ENCODE assay signal across 9 cellular contexts in genomic region chr5:157387683-157388093, GRCh38.
A peak's percentile ranks its signal among the peaks of the same experiment; 100 is the strongest.
DNase-seq lines count a peak whose midpoint lies in the region; ATAC-seq and TF ChIP-seq lines count a peak whose summit lies in the region.
"Had no signal": no experiment of that assay in that cellular context is flagged by ENCODE, and none has a peak within 500 bp of the region (broad histone marks: within the 10 kb centered on the region; RNA-seq: fewer than 3 reads in every experiment).

No MANE protein-coding gene starts in this region.

- peak overlapping the region; percentile 27 for H3K4me2 ChIP-seq in mammary epithelial cell (ENCODE audit: insufficient read depth, low read depth, low read length)

- no peaks in the 10 kb centered on the region for H3K27me3 ChIP-seq in mammary epithelial cell (ENCODE audit: insufficient read depth, low read length)

- DNase-seq in activated T-cell treated with anti-CD3 and anti-CD28 coated beads, Interleukin-2, amount 50 U/mL, for 24 hours, result no peak
- DNase-seq in activated T-cell treated with anti-CD3 and anti-CD28 coated beads for 4 hours, result no peak
- DNase-seq in mammary epithelial cell, result peak; percentile 52
- DNase-seq in medulla oblongata (ENCODE audit: extremely low spot score), result peak; percentile 61
- no peak for DNase-seq in type B pancreatic cell (ENCODE audit: extremely low spot score, unreplicated experiment)
- DNase-seq in KBM-7, result no peak
- DNase-seq in NCI-H1092 treated with DMSO at 0.1 percent for 48 hours (lab: John Stamatoyannopoulos, UW), result no peak
- DNase-seq: NCI-H1930 had no signal

- peaks cover 96% of the 10 kb centered on the region for H3K36me3 Mint-ChIP-seq in activated T-cell treated with anti-CD3 and anti-CD28 coated beads, Interleukin-2, amount 50 U/mL, for 24 hours (ENCODE audit: low read depth)
- H3K36me3 Mint-ChIP-seq in type B pancreatic cell, result peaks cover 29% of the 10 kb centered on the region

- H3K4me1 ChIP-seq in mammary epithelial cell (ENCODE audit: insufficient read depth, low read length), result peaks cover 36% of the 10 kb centered on the region

- no peak overlapping the region for H3K4me3 Mint-ChIP-seq in activated T-cell treated with anti-CD3 and anti-CD28 coated beads, Interleukin-2, amount 50 U/mL, for 24 hours
- H3K4me3 Mint-ChIP-seq in type B pancreatic cell, result no peak overlapping the region

- WGBS in mammary epithelial cell (ENCODE audit: low coverage, missing lambda C conversion rate), result 33% methylated on average over 3 of the region's 3 CpGs

- H3K36me3 ChIP-seq in mammary epithelial cell (ENCODE audit: insufficient read depth, low read length), result no peaks in the 10 kb centered on the region

- H3K4me3 ChIP-seq in mammary epithelial cell (replicated peaks in 1 of 3; ENCODE audit: insufficient read depth in 1 of 3, low read depth in 2 of 3, low read length in 3 of 3), result no peak overlapping the region

- TF ChIP-seq CTCF in mammary epithelial cell (conservative IDR thresholded peaks at IDR 0.05 in 1 of 2, IDR thresholded peaks at IDR 0.05 in 1 of 2; ENCODE audit: extremely low read depth in 1 of 2, insufficient read depth in 1 of 2, low read depth in 1 of 2, low read length in 2 of 2), result no peak
- TF ChIP-seq CTCF in type B pancreatic cell (conservative IDR thresholded peaks at IDR 0.05), result no peak

- intact Hi-C loops in mammary epithelial cell (cut with micrococcal nuclease), result no loop called here

- no peak for ATAC-seq in HG03139 (IDR thresholded peaks at IDR 0.05; ENCODE audit: unreplicated experiment)

- no peaks in the 10 kb centered on the region for H3K9me3 Mint-ChIP-seq in activated T-cell treated with anti-CD3 and anti-CD28 coated beads, Interleukin-2, amount 50 U/mL, for 24 hours
- H3K9me3 Mint-ChIP-seq in type B pancreatic cell, result no peaks in the 10 kb centered on the region

- H3K27ac ChIP-seq in mammary epithelial cell (ENCODE audit: insufficient read depth, low read depth, low read length), result no peak overlapping the region

- H3K27ac Mint-ChIP-seq in activated T-cell treated with anti-CD3 and anti-CD28 coated beads, Interleukin-2, amount 50 U/mL, for 24 hours, result peak overlapping the region; percentile 97
- H3K27ac Mint-ChIP-seq in type B pancreatic cell, result peak overlapping the region; percentile 11

- H3K9ac ChIP-seq in mammary epithelial cell (ENCODE audit: insufficient read depth, low read length), result no peak overlapping the region

- CTCF ChIA-PET in mammary epithelial cell (lab: Charles Lee; ENCODE audit: low non-redundant PET), result no interaction called here

- no peaks in the 10 kb centered on the region for H3K27me3 Mint-ChIP-seq in activated T-cell treated with anti-CD3 and anti-CD28 coated beads, Interleukin-2, amount 50 U/mL, for 24 hours
- no peaks in the 10 kb centered on the region for H3K27me3 Mint-ChIP-seq in type B pancreatic cell

- no peak overlapping the region for H2AFZ ChIP-seq in mammary epithelial cell (ENCODE audit: low read depth, low read length)

- H3K9me3 ChIP-seq in mammary epithelial cell (replicated peaks; ENCODE audit: insufficient read depth, low read length), result no peaks in the 10 kb centered on the region

- peaks cover 45% of the 10 kb centered on the region for H3K4me1 Mint-ChIP-seq in activated T-cell treated with anti-CD3 and anti-CD28 coated beads, Interleukin-2, amount 50 U/mL, for 24 hours (ENCODE audit: low read depth)
- H3K4me1 Mint-ChIP-seq in type B pancreatic cell (ENCODE audit: unreplicated experiment), result peaks cover 39% of the 10 kb centered on the region

- H3K79me2 ChIP-seq in mammary epithelial cell (ENCODE audit: insufficient read depth, low read length), result no peaks in the 10 kb centered on the region

- dilution Hi-C loops in mammary epithelial cell (cut with HindIII; ENCODE audit: low sequenced_read_pairs), result no loop called here

- BruUV-seq in mammary epithelial cell (replicated peaks; lab: Mats Ljungman, UMichigan), result no TSS peak

- in situ Hi-C loops in mammary epithelial cell (cut with MboI; ENCODE audit: low sequenced_read_pairs in 2 of 2) (no loop called here), KBM-7 (cut with MboI; ENCODE audit: low pct_unique_long_range_greater_than_20kb, low sequenced_read_pairs) (no loop called here)

- H4K20me1 ChIP-seq in mammary epithelial cell (ENCODE audit: insufficient read depth, low read length), result no peaks in the 10 kb centered on the region

Comparison
In these comparisons a context has a peak if more than half of its experiments do, and no peak if none do; other contexts are left out.
1. DNase-seq: peak in mammary epithelial cell (single experiment) and medulla oblongata (single experiment); none in activated T-cell treated with anti-CD3 and anti-CD28 coated beads, Interleukin-2, amount 50 U/mL, for 24 hours (single experiment), activated T-cell treated with anti-CD3 and anti-CD28 coated beads for 4 hours (single experiment), type B pancreatic cell (single experiment), KBM-7 (single experiment) and NCI-H1092 treated with DMSO at 0.1 percent for 48 hours (single experiment).